ENCODE assay signal across 8 cellular contexts in genomic region chr1:179881642-179882252, GRCh38. TPM values are rescaled to one million over a fixed set of nuclear protein-coding genes. Genes with fewer than 3 reads are reported as not detected.
DNase-seq lines count a peak whose midpoint lies in the region; ATAC-seq, FAIRE-seq and TF ChIP-seq lines count a peak whose summit lies in the region.

No MANE protein-coding gene starts in this region.

- H3K4me3 Mint-ChIP-seq in activated CD4-positive, alpha-beta T cell treated with anti-CD3 and anti-CD28 coated beads, Interleukin-2, amount 10 ng/mL, durations not matched to agents 7 days and 5 days = peak overlapping the region; percentile 87
- peak overlapping the region; percentile 98 for H3K4me3 Mint-ChIP-seq in activated naive CD8-positive, alpha-beta T cell

- intact Hi-C loops in pancreas (cut with DNase I) = no loop called here

- H3K27me3 ChIP-seq in cardiac muscle cell (no peaks in the 10 kb centered on the region), pancreas (no peaks in the 10 kb centered on the region)

- ATAC-seq in pancreas (peak in 2 of 4 donors; percentile 23 to 33), HG03457 (IDR thresholded peaks at IDR 0.05; ENCODE audit: unreplicated experiment) (no peak)

- H3K4me1 ChIP-seq in cardiac muscle cell (ENCODE audit: low read depth) = peaks cover 12% of the 10 kb centered on the region
- H3K4me1 ChIP-seq in pancreas = peaks cover 10 to 48% (median 30%) of the 10 kb centered on the region in 3 donors

- no peaks in the 10 kb centered on the region for H3K9me3 ChIP-seq in cardiac muscle cell (ENCODE audit: low read depth)
- no peaks in the 10 kb centered on the region for H3K9me3 ChIP-seq in pancreas

- TF ChIP-seq CTCF in cardiac muscle cell (IDR thresholded peaks at IDR 0.05; ENCODE audit: low read depth, low read length) (no peak), pancreas (IDR thresholded peaks at IDR 0.05) (no peak)

- H3K9me3 Mint-ChIP-seq in activated CD4-positive, alpha-beta T cell treated with anti-CD3 and anti-CD28 coated beads, Interleukin-2, amount 10 ng/mL, durations not matched to agents 7 days and 5 days = no peaks in the 10 kb centered on the region
- H3K9me3 Mint-ChIP-seq in activated naive CD8-positive, alpha-beta T cell (ENCODE audit: low read depth) = no peaks in the 10 kb centered on the region

- peak overlapping the region; percentile 99 for H3K27ac Mint-ChIP-seq in activated CD4-positive, alpha-beta T cell treated with anti-CD3 and anti-CD28 coated beads, Interleukin-2, amount 10 ng/mL, durations not matched to agents 7 days and 5 days
- peak overlapping the region; percentile 100 for H3K27ac Mint-ChIP-seq in activated naive CD8-positive, alpha-beta T cell

- H3K27ac ChIP-seq in cardiac muscle cell (peak overlapping the region; percentile 98), pancreas (peak overlapping the region; percentile 99 to 100 (median 99))

- H3K36me3 ChIP-seq in cardiac muscle cell = peaks cover 19% of the 10 kb centered on the region
- H3K36me3 ChIP-seq in pancreas = peaks cover 0 to 11% (median 0%) of the 10 kb centered on the region in 3 donors

- no peaks in the 10 kb centered on the region for H3K27me3 Mint-ChIP-seq in activated CD4-positive, alpha-beta T cell treated with anti-CD3 and anti-CD28 coated beads, Interleukin-2, amount 10 ng/mL, durations not matched to agents 7 days and 5 days
- H3K27me3 Mint-ChIP-seq in activated naive CD8-positive, alpha-beta T cell = no peaks in the 10 kb centered on the region

- POLR2A ChIA-PET in activated CD4-positive, alpha-beta T cell treated with anti-CD3 and anti-CD28 coated beads, Interleukin-2, amount 10 ng/mL, durations not matched to agents 7 days and 5 days (lab: Charles Lee) = no interaction called here

- 0 to 1% methylated on average over 22 of the region's 22 CpGs for WGBS in pancreas, 2 donors

- peaks cover 53% of the 10 kb centered on the region for H3K4me1 Mint-ChIP-seq in activated CD4-positive, alpha-beta T cell treated with anti-CD3 and anti-CD28 coated beads, Interleukin-2, amount 10 ng/mL, durations not matched to agents 7 days and 5 days
- H3K4me1 Mint-ChIP-seq in activated naive CD8-positive, alpha-beta T cell (ENCODE audit: low read depth) = peaks cover 56% of the 10 kb centered on the region

- peaks cover 19% of the 10 kb centered on the region for H3K36me3 Mint-ChIP-seq in activated CD4-positive, alpha-beta T cell treated with anti-CD3 and anti-CD28 coated beads, Interleukin-2, amount 10 ng/mL, durations not matched to agents 7 days and 5 days (ENCODE audit: low read depth)
- H3K36me3 Mint-ChIP-seq in activated naive CD8-positive, alpha-beta T cell = no peaks in the 10 kb centered on the region

- no peak for DNase-seq in activated CD4-positive, alpha-beta T cell treated with anti-CD3 and anti-CD28 coated beads, Interleukin-2, amount 10 ng/mL, durations not matched to agents 7 days and 5 days
- DNase-seq in activated CD4-positive, alpha-beta T cell treated with anti-CD3 and anti-CD28 coated beads for 1 hour = no peak
- peak; percentile 36 for DNase-seq in Jurkat, Clone E6-1 (ENCODE audit: low read depth, low spot score)
- DNase-seq in cardiac muscle cell (ENCODE audit: low read depth in 1 of 2, low spot score in 1 of 2) = peak in 1 of 2 donors; percentile 96
- DNase-seq in pancreas = peak in 2 of 6 donors; percentile 86
- DNase-seq in activated CD4-positive, alpha-beta T cell treated with anti-CD3 and anti-CD28 coated beads for 48 hours = no peak

- FAIRE-seq in pancreas (lab: Jason Lieb, UNC) = no peak

- CTCF ChIA-PET in activated CD4-positive, alpha-beta T cell treated with anti-CD3 and anti-CD28 coated beads, Interleukin-2, amount 10 ng/mL, durations not matched to agents 7 days and 5 days (lab: Charles Lee) = interaction anchor here (0.7 to 2.3 kb wide), 7 partner anchors 10 to 428 kb away, joined by 3 to 6 read pairs (median 3); no protein-coding TSS in a partner anchor

- H3K4me3 ChIP-seq in Jurkat, Clone E6-1 (ENCODE audit: low read length) = peak overlapping the region; percentile 92
- H3K4me3 ChIP-seq in cardiac muscle cell (peak overlapping the region; percentile 59), pancreas (peak overlapping the region; percentile 61 to 85 (median 76))

RNA-seq across cellular contexts. Expression of gene TOR1AIP1, which starts 0.3 kb away (rescaled TPM):
- total RNA-seq in activated CD4-positive, alpha-beta T cell treated with anti-CD3 and anti-CD28 coated beads, Interleukin-2, amount 10 ng/mL, durations not matched to agents 7 days and 5 days = 10 to 100 TPM; 70.2 to 91.1 TPM
- 50.5 TPM for polyA plus RNA-seq in Jurkat, Clone E6-1 (2012; ENCODE audit: insufficient read depth, insufficient read length)
- total RNA-seq in cardiac muscle cell (19.6 and 20.3 TPM in 2 replicates), pancreas (10 to 100 TPM; 13.7 to 29.9 (median 21.2) TPM)
- polyA plus RNA-seq in cardiac muscle cell (18.2 and 24.0 TPM in 2 replicates), pancreas (10 to 100 TPM in 1 of 2 donors, 1 to 10 TPM in 1; 8.8 to 18.0 TPM)

RNA-seq across cellular contexts. Expression of gene TOR1AIP2, which starts 4.1 kb away (rescaled TPM):
- total RNA-seq in activated CD4-positive, alpha-beta T cell treated with anti-CD3 and anti-CD28 coated beads, Interleukin-2, amount 10 ng/mL, durations not matched to agents 7 days and 5 days = 10 to 100 TPM; 49.2 to 49.3 TPM
- polyA plus RNA-seq in Jurkat, Clone E6-1 (2012; ENCODE audit: insufficient read depth, insufficient read length) = 13.7 TPM
- total RNA-seq in cardiac muscle cell (56.2 and 75.6 TPM in 2 replicates), pancreas (10 to 100 TPM; 25.7 to 69.4 (median 38.7) TPM)
- polyA plus RNA-seq in cardiac muscle cell (20.7 and 21.9 TPM in 2 replicates), pancreas (10 to 100 TPM in 1 of 2 donors, 1 to 10 TPM in 1; 9.7 to 12.2 TPM)
